In genomic region chr1:151313501-151313900, GRCh38 we compare ENCODE assay signal across 12 cellular contexts. TPM values are rescaled to one million over a fixed set of nuclear protein-coding genes. Genes with fewer than 3 reads are reported as not detected.
A peak's percentile ranks its signal among the peaks of the same experiment; 100 is the strongest.
DNase-seq lines count a peak whose midpoint lies in the region; ATAC-seq and TF ChIP-seq lines count a peak whose summit lies in the region.
"Had no signal": no experiment of that assay in that cellular context is flagged by ENCODE, and none has a peak within 500 bp of the region (broad histone marks: within the 10 kb centered on the region; RNA-seq: fewer than 3 reads in every experiment).

No MANE protein-coding gene starts in this region.

- H3K9me3 ChIP-seq in esophagus (ENCODE audit: control insufficient read depth in 2 of 2, insufficient read depth in 1 of 2, low read depth in 1 of 2, low read length in 1 of 2) = no peaks in the 10 kb centered on the region
- H3K9me3 ChIP-seq in psoas muscle = no peaks in the 10 kb centered on the region
- H3K9me3 ChIP-seq in HAP-1 = no peaks in the 10 kb centered on the region

- DNase-seq in stimulated activated naive CD8-positive, alpha-beta T cell treated with anti-CD3 and anti-CD28 coated beads, Interleukin-15, Interleukin-2, amounts not matched to agents 100 U/mL and 50 U/mL, for 24 hours = no peak
- DNase-seq in psoas muscle = no peak
- DNase-seq in HAP-1 (ENCODE audit: low spot score in 2 of 2) = no peak
- DNase-seq in middle frontal gyrus (ENCODE audit: extremely low spot score, low spot score) = no peak
- DNase-seq in activated T-cell treated with anti-CD3 and anti-CD28 coated beads, Interleukin-2, amount 50 U/mL, for 48 hours = no peak
- DNase-seq: mesendoderm, NCI-H2227 treated with DMSO at 0.1 percent for 48 hours, WERI-Rb-1 had no signal

- peak overlapping the region; percentile 68 for H3K27ac Mint-ChIP-seq in stimulated activated naive CD8-positive, alpha-beta T cell treated with anti-CD3 and anti-CD28 coated beads, Interleukin-15, Interleukin-2, amounts not matched to agents 100 ng/mL and 50 ng/mL, for 24 hours

- 49 to 62% methylated on average over 2 of the region's 2 CpGs for WGBS in esophagus, 2 donors
- 21 to 46% (median 31%) methylated on average over 2 of the region's 2 CpGs for WGBS in psoas muscle, 3 donors

- in situ Hi-C loops in HAP-1 (cut with MboI; ENCODE audit: low sequenced_read_pairs) = no loop called here

- H3K4me1 Mint-ChIP-seq in stimulated activated naive CD8-positive, alpha-beta T cell treated with anti-CD3 and anti-CD28 coated beads, Interleukin-15, Interleukin-2, amounts not matched to agents 100 ng/mL and 50 ng/mL, for 24 hours (ENCODE audit: low read depth) = peaks cover 41% of the 10 kb centered on the region

- peaks cover 7 to 25% of the 10 kb centered on the region in 2 donors for H3K36me3 ChIP-seq in esophagus (ENCODE audit: control insufficient read depth in 2 of 2, insufficient read depth in 2 of 2, low read length in 1 of 2)
- H3K36me3 ChIP-seq in psoas muscle (ENCODE audit: insufficient read depth in 1 of 2, low read depth in 1 of 2) = peaks cover 8 to 62% of the 10 kb centered on the region in 2 donors
- peaks cover 38% of the 10 kb centered on the region for H3K36me3 ChIP-seq in HAP-1 (replicated peaks)

- no peak for ATAC-seq in stimulated activated naive CD8-positive, alpha-beta T cell treated with anti-CD3 and anti-CD28 coated beads, Interleukin-15, Interleukin-2, amounts not matched to agents 100 U/mL and 50 U/mL, for 24 hours
- ATAC-seq in psoas muscle (no peak), GM21825 (IDR thresholded peaks at IDR 0.05; ENCODE audit: unreplicated experiment) (no peak)

- intact Hi-C loops in psoas muscle (cut with DNase I) = loop anchor here in 1 of 2 donors (2.0 kb wide), 1 partner anchor 13 kb away; the partner anchor contains the start of gene PI4KB

- no peaks in the 10 kb centered on the region for H3K9me3 Mint-ChIP-seq in stimulated activated naive CD8-positive, alpha-beta T cell treated with anti-CD3 and anti-CD28 coated beads, Interleukin-15, Interleukin-2, amounts not matched to agents 100 ng/mL and 50 ng/mL, for 24 hours
- H3K9me3 Mint-ChIP-seq: activated T-helper 2 cell treated with anti-CD3 and anti-CD28 coated beads, Interferon-gamma antibody, Interleukin-2, Interleukin-4, amounts not matched to agents 10 μg/mL and 5 μg/mL and 100 μg/mL, durations not matched to agents 14 hours and 24 hours and 36 hours had no signal

- TF ChIP-seq CTCF in psoas muscle (IDR thresholded peaks at IDR 0.05) = no peak

- H3K27ac ChIP-seq in esophagus (ENCODE audit: low read depth in 2 of 2, low read length in 1 of 2) (peak overlapping the region; percentile 37 to 52), psoas muscle (peak overlapping the region; percentile 97)
- H3K27ac ChIP-seq: WERI-Rb-1 had no signal

- peaks cover 50% of the 10 kb centered on the region for H3K36me3 Mint-ChIP-seq in stimulated activated naive CD8-positive, alpha-beta T cell treated with anti-CD3 and anti-CD28 coated beads, Interleukin-15, Interleukin-2, amounts not matched to agents 100 ng/mL and 50 ng/mL, for 24 hours (ENCODE audit: low read depth)

- H3K27me3 ChIP-seq in esophagus (ENCODE audit: control insufficient read depth in 1 of 2, insufficient read depth in 2 of 2, low read length in 2 of 2) (no peaks in the 10 kb centered on the region), psoas muscle (ENCODE audit: insufficient read depth in 3 of 3, low read length in 2 of 3) (no peaks in the 10 kb centered on the region), HAP-1 (ENCODE audit: low read depth) (no peaks in the 10 kb centered on the region)

- no peaks in the 10 kb centered on the region for H3K27me3 Mint-ChIP-seq in stimulated activated naive CD8-positive, alpha-beta T cell treated with anti-CD3 and anti-CD28 coated beads, Interleukin-15, Interleukin-2, amounts not matched to agents 100 ng/mL and 50 ng/mL, for 24 hours

- no peak overlapping the region for H3K4me3 ChIP-seq in esophagus (ENCODE audit: low read depth in 1 of 2, low read length in 2 of 2)
- peak overlapping the region; percentile 13 for H3K4me3 ChIP-seq in psoas muscle
- H3K4me3 ChIP-seq in HAP-1 = no peak overlapping the region

- H3K4me1 ChIP-seq in esophagus (ENCODE audit: control insufficient read depth in 2 of 2, insufficient read depth in 2 of 2, low read length in 1 of 2) (peaks cover 2 to 8% of the 10 kb centered on the region in 2 donors), psoas muscle (peaks cover 57% of the 10 kb centered on the region), HAP-1 (no peaks in the 10 kb centered on the region)

- H3K4me3 Mint-ChIP-seq in stimulated activated naive CD8-positive, alpha-beta T cell treated with anti-CD3 and anti-CD28 coated beads, Interleukin-15, Interleukin-2, amounts not matched to agents 100 ng/mL and 50 ng/mL, for 24 hours = no peak overlapping the region

RNA-seq across cellular contexts. Expression of gene PI4KB, which starts 13.7 kb away (rescaled TPM):
- polyA plus RNA-seq in esophagus (10 to 100 TPM; 22.3 to 28.6 TPM), psoas muscle (10 to 100 TPM; 42.6 to 66.3 (median 53.2) TPM)
- 10 to 100 TPM; 51.9 to 96.4 (median 78.8) TPM for total RNA-seq in psoas muscle

RNA-seq across cellular contexts. Expression of gene ZNF687, which starts 31.4 kb away (rescaled TPM):
- polyA plus RNA-seq in esophagus = 10 to 100 TPM in 1 of 2 donors, 1 to 10 TPM in 1; 8.0 to 11.4 TPM
- total RNA-seq in psoas muscle = 10 to 100 TPM; 10.6 to 14.8 (median 13.1) TPM
- 10 to 100 TPM in 1 of 3 donors, 1 to 10 TPM in 2; 4.6 to 13.5 (median 5.0) TPM for polyA plus RNA-seq in psoas muscle

RNA-seq across cellular contexts. Expression of gene RFX5, which starts 33.6 kb away (rescaled TPM):
- 10 to 100 TPM; 12.0 to 12.9 TPM for polyA plus RNA-seq in esophagus
- 10 to 100 TPM; 16.9 to 38.7 (median 21.6) TPM for total RNA-seq in psoas muscle
- polyA plus RNA-seq in psoas muscle = 10 to 100 TPM in 1 of 3 donors, 1 to 10 TPM in 2; 4.7 to 36.3 (median 8.5) TPM

RNA-seq across cellular contexts. Expression of gene PSMD4, which starts 59.0 kb away (rescaled TPM):
- polyA plus RNA-seq in esophagus = 100 to 1,000 TPM; 127 to 168 TPM
- 100 to 1,000 TPM; 208 to 313 (median 240) TPM for total RNA-seq in psoas muscle
- 100 to 1,000 TPM; 298 to 486 (median 334) TPM for polyA plus RNA-seq in psoas muscle

RNA-seq across cellular contexts. Expression of gene SELENBP1, which starts 59.0 kb away (rescaled TPM):
- polyA plus RNA-seq in esophagus (10 to 100 TPM; 23.5 to 27.4 TPM), psoas muscle (10 to 100 TPM; 12.7 to 41.2 (median 26.7) TPM)
- total RNA-seq in psoas muscle = 10 to 100 TPM; 19.7 to 89.2 (median 56.3) TPM
- total RNA-seq: activated T-helper 2 cell treated with anti-CD3 and anti-CD28 coated beads, Interferon-gamma antibody, Interleukin-2, Interleukin-4, amounts not matched to agents 10 μg/mL and 5 μg/mL and 100 μg/mL, durations not matched to agents 14 hours and 24 hours and 36 hours had no signal
